10 cellular contexts compared by ENCODE assay signal in the genomic region with DNA sequence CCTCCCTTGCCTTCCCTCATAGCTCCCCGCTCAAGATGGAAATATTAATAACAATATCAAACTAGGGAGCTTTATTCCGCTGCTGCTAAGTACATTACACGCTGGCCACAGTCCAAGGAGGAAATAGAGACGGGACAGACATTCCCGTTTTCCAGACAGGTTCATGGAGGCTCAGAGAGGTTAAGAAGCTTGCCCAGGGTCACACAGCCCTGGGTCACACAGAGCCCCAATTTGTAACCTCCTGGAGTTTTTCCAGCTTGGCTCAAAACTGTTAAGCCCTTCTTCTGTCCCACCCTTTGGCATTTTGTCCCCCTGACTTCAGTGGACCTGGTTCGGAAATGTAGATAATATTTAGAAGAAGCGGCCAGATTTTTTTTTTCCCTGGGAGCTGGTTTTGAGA. TPM values are rescaled to one million over a fixed set of nuclear protein-coding genes. Genes with fewer than 3 reads are reported as not detected.
DNase-seq lines count a peak whose midpoint lies in the region; ATAC-seq, FAIRE-seq and TF ChIP-seq lines count a peak whose summit lies in the region.
"Had no signal": no experiment of that assay in that cellular context is flagged by ENCODE, and none has a peak within 500 bp of the region (broad histone marks: within the 10 kb centered on the region; RNA-seq: fewer than 3 reads in every experiment).

No MANE protein-coding gene starts in this region.

- H3K4me3 ChIP-seq in GM12878 (peak overlapping the region; percentile 90; the same call in 1 of the 2 replicates), lung (no peak overlapping the region), tibial artery (peak overlapping the region; percentile 91 to 100)

- no peaks in the 10 kb centered on the region for H3K27me3 Mint-ChIP-seq in activated T-cell treated with anti-CD3 and anti-CD28 coated beads, Interleukin-2, amount 50 U/mL, for 72 hours (ENCODE audit: low read depth)

- H3K27me3 ChIP-seq in GM12878 (replicated peaks in 1 of 2; ENCODE audit: control insufficient read depth in 2 of 2, insufficient read depth in 2 of 2, low read length in 1 of 2): no peaks in the 10 kb centered on the region
- H3K27me3 ChIP-seq in lung (ENCODE audit: control insufficient read depth, insufficient read depth): no peaks in the 10 kb centered on the region
- H3K27me3 ChIP-seq in tibial artery: no peaks in the 10 kb centered on the region
- H3K27me3 ChIP-seq: foreskin keratinocyte had no signal

- intact Hi-C loops in GM12878 (cut with micrococcal nuclease; ENCODE audit: unreplicated experiment): no loop called here
- intact Hi-C loops in tibial artery (cut with DNase I; ENCODE audit: low total_unique reads): no loop called here

- WGBS in GM12878 (ENCODE audit: insufficient coverage, insufficient replicate concordance, low lambda C conversion rate, missing lambda C conversion rate): 80% methylated on average over 7 of the region's 7 CpGs
- 49 to 69% methylated on average over 7 of the region's 7 CpGs for WGBS in lung, 2 donors

- H4K20me1 ChIP-seq in GM12878 (ENCODE audit: control insufficient read depth, insufficient read depth): peaks cover 7% of the 10 kb centered on the region

- H3K4me3 Mint-ChIP-seq in activated T-cell treated with anti-CD3 and anti-CD28 coated beads, Interleukin-2, amount 50 U/mL, for 72 hours: peak overlapping the region; percentile 72 to 91

- BruUV-seq in GM12878 (replicated peaks; lab: Mats Ljungman, UMichigan): no TSS peak

- H3K9me3 ChIP-seq in GM12878 (replicated peaks; ENCODE audit: control insufficient read depth, insufficient read depth, low read length) (no peaks in the 10 kb centered on the region; the same call in 2 of the 3 replicates), lung (ENCODE audit: control insufficient read depth in 2 of 2, insufficient read depth in 1 of 2, low read length in 1 of 2) (no peaks in the 10 kb centered on the region), tibial artery (no peaks in the 10 kb centered on the region)

- H3K27ac ChIP-seq in GM12878 (ENCODE audit: control insufficient read depth, insufficient read depth) (no peak overlapping the region; the same call in 1 of the 2 replicates), lung (ENCODE audit: low read depth in 1 of 2, low read length in 1 of 2) (peak overlapping the region; percentile 10 to 93), tibial artery (peak overlapping the region in 1 of 2 donors; percentile 88)

- RAD21 ChIA-PET in GM12878 (lab: Charles Lee; ENCODE audit: unreplicated experiment): interaction anchor here (1.0 to 2.0 kb wide), 2 partner anchors 93 to 95 kb away, joined by 3 to 6 read pairs; a partner anchor contains a TSS

- H3K9me3 Mint-ChIP-seq in activated T-cell treated with anti-CD3 and anti-CD28 coated beads, Interleukin-2, amount 50 U/mL, for 72 hours: no peaks in the 10 kb centered on the region

- ATAC-seq in activated T-cell treated with anti-CD3 and anti-CD28 coated beads, Interleukin-2, amount 50 U/mL, for 72 hours (replicated peaks in 1 of 2): no peak
- ATAC-seq in GM12878: no peak
- ATAC-seq in lung (ENCODE audit: insufficient read depth, low FRiP score): no peak
- ATAC-seq in GM21515 (IDR thresholded peaks at IDR 0.05; ENCODE audit: unreplicated experiment): no peak

- H3K79me2 ChIP-seq in GM12878 (ENCODE audit: control insufficient read depth, insufficient read depth, low read length): peaks cover 63% of the 10 kb centered on the region

- TF ChIP-seq EP300 in GM12878 (IDR thresholded peaks at IDR 0.05; ENCODE audit: borderline replicate concordance in 1 of 2, control insufficient read depth in 1 of 2, low read depth in 2 of 2, low read length in 2 of 2): no peak

- no peak overlapping the region for H2AFZ ChIP-seq in GM12878 (ENCODE audit: control insufficient read depth, low read depth, low read length)

- no peak for TF ChIP-seq POLR2A in GM12878 (IDR thresholded peaks at IDR 0.05; ENCODE audit: low read depth, low read length)

- FAIRE-seq in GM12878 (lab: Jason Lieb, UNC): no peak

- DNase-seq in activated T-cell treated with anti-CD3 and anti-CD28 coated beads, Interleukin-2, amount 50 U/mL, for 72 hours: no peak
- DNase-seq in activated T-cell treated with anti-CD3 and anti-CD28 coated beads for 4 hours: no peak
- no peak for DNase-seq in GM12878 (ENCODE audit: low read depth, low spot score)
- DNase-seq in lung (ENCODE audit: low spot score): no peak
- DNase-seq in tibial artery: no peak
- no peak for DNase-seq in NCI-H2171 (lab: John Stamatoyannopoulos, UW)
- DNase-seq in iPS-NIHi11 (ENCODE audit: low spot score): no peak
- DNase-seq: foreskin keratinocyte had no signal

- in situ Hi-C loops in GM12878 (cut with MboI): no loop called here

- TF ChIP-seq RAD21 in GM12878 (IDR thresholded peaks at IDR 0.05; ENCODE audit: insufficient read depth, low read depth, low read length): no peak

- no peak overlapping the region for H3K9ac ChIP-seq in GM12878 (ENCODE audit: control insufficient read depth, insufficient read depth, low read length)

- H3K4me2 ChIP-seq in GM12878 (ENCODE audit: control insufficient read depth, insufficient read depth): peak overlapping the region; percentile 75

- H3K36me3 Mint-ChIP-seq in activated T-cell treated with anti-CD3 and anti-CD28 coated beads, Interleukin-2, amount 50 U/mL, for 72 hours (ENCODE audit: insufficient read depth in 2 of 2): peaks cover 8 to 11% of the 10 kb centered on the region in 2 donors

- POLR2A ChIA-PET in GM12878 (lab: Charles Lee): interaction anchor here (0.6 to 2.5 kb wide), 4 partner anchors 11 to 743 kb away, joined by 3 to 14 read pairs (median 4); a partner anchor contains a TSS

- TF ChIP-seq CTCF in GM12878 (IDR thresholded peaks at IDR 0.05 in 2 of 3, conservative IDR thresholded peaks at IDR 0.05 in 1 of 3; ENCODE audit: control insufficient read depth in 2 of 3, extremely low read depth in 1 of 3, insufficient read depth in 1 of 3, low read depth in 3 of 3, low read length in 3 of 3): no peak
- TF ChIP-seq CTCF in lung (IDR thresholded peaks at IDR 0.05; ENCODE audit: control extremely low read depth, extremely low read depth): no peak
- no peak for TF ChIP-seq CTCF in tibial artery (IDR thresholded peaks at IDR 0.05)

- CTCF ChIA-PET in GM12878 (lab: Yijun Ruan, JAX): interaction anchor here (0.6 to 1.5 kb wide), 8 partner anchors 11 to 1178 kb away, joined by 3 to 8 read pairs (median 3); a partner anchor contains a TSS

- H3K36me3 ChIP-seq in GM12878 (ENCODE audit: control insufficient read depth in 2 of 2, insufficient read depth in 2 of 2, low read length in 1 of 2) (no peaks in the 10 kb centered on the region), lung (ENCODE audit: control insufficient read depth in 2 of 2, insufficient read depth in 2 of 2, low read length in 2 of 2) (no peaks in the 10 kb centered on the region), tibial artery (peaks cover 0 to 5% (median 4%) of the 10 kb centered on the region in 3 donors)

- H3K4me1 ChIP-seq in GM12878 (ENCODE audit: control insufficient read depth, insufficient read depth, low read length) (peaks cover 18% of the 10 kb centered on the region), lung (ENCODE audit: control insufficient read depth in 2 of 2, insufficient read depth in 2 of 2, low read length in 2 of 2) (peaks cover 15 to 30% of the 10 kb centered on the region in 2 donors), tibial artery (peaks cover 0 to 56% (median 39%) of the 10 kb centered on the region in 4 donors)
- H3K4me1 ChIP-seq: foreskin keratinocyte had no signal

- SMC1A ChIA-PET in GM12878 (lab: Charles Lee; ENCODE audit: uncharacterized antibody, unreplicated experiment): interaction anchor here (0.7 to 1.8 kb wide), 6 partner anchors 10 to 96 kb away, joined by 3 to 6 read pairs (median 3); a partner anchor contains a TSS

- peaks cover 19% of the 10 kb centered on the region for H3K4me1 Mint-ChIP-seq in activated T-cell treated with anti-CD3 and anti-CD28 coated beads, Interleukin-2, amount 50 U/mL, for 72 hours (ENCODE audit: low read depth)

- H3K27ac Mint-ChIP-seq in activated T-cell treated with anti-CD3 and anti-CD28 coated beads, Interleukin-2, amount 50 U/mL, for 72 hours: no peak overlapping the region

RNA-seq across cellular contexts. Expression of a gene that starts 2.0 kb away (rescaled TPM):
- total RNA-seq in activated T-cell treated with anti-CD3 and anti-CD28 coated beads, Interleukin-2, amount 50 U/mL, for 72 hours: 10 to 100 TPM; 17.0 to 17.9 TPM
- total RNA-seq in GM12878 (2013; cell fraction: nucleolus; rRNA removed): 14.4 and 20.0 TPM in 2 replicates
- 1.3 and 3.1 TPM in 2 replicates for total RNA-seq in GM12878 (2014; rRNA removed)
- total RNA-seq in GM12878 (2014; rRNA removed; fragmentation: Illumina TruSeq; extraction: Trizol): 1.4 and 1.7 TPM in 2 replicates
- 9.5 and 15.3 TPM in 2 replicates for total RNA-seq in GM12878 (2021)
- 1.8 TPM for polyA plus RNA-seq in GM12878 (2011; ENCODE audit: low read depth)
- 0.35 and 1.0 TPM in 2 replicates for polyA plus RNA-seq in GM12878 (2011; rRNA removed)
- polyA plus RNA-seq in GM12878 (2011; cell fraction: cytosol; rRNA removed): 0.27 and 1.9 TPM in 2 replicates
- 2.8 and 4.6 TPM in 2 replicates for polyA plus RNA-seq in GM12878 (2011; cell fraction: nucleus; rRNA removed)
- 5.3 and 6.4 TPM in 2 replicates for polyA plus RNA-seq in GM12878 (2012)
- 5.0 and 7.7 TPM in 2 replicates for polyA plus RNA-seq in GM12878 (2014; fragmentation: Illumina TruSeq; extraction: Trizol)
- under 1 TPM; 0.11 to 0.18 TPM for polyA plus RNA-seq in GM12878 (2014; fragmentation: Nextera tagmentation; extraction: Ambion mirVana)
- polyA plus RNA-seq in GM12878 (2014; rRNA removed): 3.8 and 5.1 TPM in 2 replicates
- polyA plus RNA-seq in GM12878 (2016; fragmentation: Nextera tagmentation; extraction: Ambion mirVana): 1 to 10 TPM; 1.3 to 1.4 TPM
- polyA minus RNA-seq in GM12878 (2011; rRNA and poly(A)+ RNA removed): 1.2 and 3.7 TPM in 2 replicates
- polyA minus RNA-seq in GM12878 (2011; cell fraction: cytosol; rRNA and poly(A)+ RNA removed): 1.7 and 4.0 TPM in 2 replicates
- polyA minus RNA-seq in GM12878 (2011; cell fraction: nucleus; rRNA and poly(A)+ RNA removed): 2.7 and 3.7 TPM in 2 replicates
- total RNA-seq in lung: 10 to 100 TPM in 1 of 2 donors, 1 to 10 TPM in 1; 6.6 to 16.1 TPM
- 1 to 10 TPM; 6.1 to 6.9 TPM for polyA plus RNA-seq in lung

RNA-seq across cellular contexts. Expression of a gene that starts 38.0 kb away (rescaled TPM):
- total RNA-seq in activated T-cell treated with anti-CD3 and anti-CD28 coated beads, Interleukin-2, amount 50 U/mL, for 72 hours: under 1 TPM; 0.69 to 0.96 TPM
- total RNA-seq in GM12878 (2013; cell fraction: nucleolus; rRNA removed): not detected in 2 replicates
- 0.05 TPM in 1 of 2 replicates, not detected in the other for total RNA-seq in GM12878 (2014; rRNA removed)
- 0.04 TPM in 1 of 2 replicates, not detected in the other for total RNA-seq in GM12878 (2014; rRNA removed; fragmentation: Illumina TruSeq; extraction: Trizol)
- total RNA-seq in GM12878 (2021): 0.08 TPM in 1 of 2 replicates, not detected in the other
- polyA plus RNA-seq in GM12878 (2011; ENCODE audit: low read depth): not detected
- polyA plus RNA-seq in GM12878 (2011; rRNA removed): 0.05 and 0.06 TPM in 2 replicates
- 0.18 and 0.22 TPM in 2 replicates for polyA plus RNA-seq in GM12878 (2011; cell fraction: cytosol; rRNA removed)
- polyA plus RNA-seq in GM12878 (2011; cell fraction: nucleus; rRNA removed): 0.07 TPM in 2 replicates
- 0.04 TPM in 1 of 2 replicates, not detected in the other for polyA plus RNA-seq in GM12878 (2012)
- 0.03 TPM in 1 of 2 replicates, not detected in the other for polyA plus RNA-seq in GM12878 (2014; fragmentation: Illumina TruSeq; extraction: Trizol)
- polyA plus RNA-seq in GM12878 (2014; fragmentation: Nextera tagmentation; extraction: Ambion mirVana): not detected
- not detected in 2 replicates for polyA plus RNA-seq in GM12878 (2014; rRNA removed)
- polyA plus RNA-seq in GM12878 (2016; fragmentation: Nextera tagmentation; extraction: Ambion mirVana): under 1 TPM; 0.09 to 0.12 TPM
- not detected in 2 replicates for polyA minus RNA-seq in GM12878 (2011; rRNA and poly(A)+ RNA removed)
- polyA minus RNA-seq in GM12878 (2011; cell fraction: cytosol; rRNA and poly(A)+ RNA removed): not detected in 2 replicates
- polyA minus RNA-seq in GM12878 (2011; cell fraction: nucleus; rRNA and poly(A)+ RNA removed): not detected in 2 replicates
- under 1 TPM in 1 of 2 donors, not detected in 1; 0.52 TPM for total RNA-seq in lung
- under 1 TPM; 0.12 to 0.24 TPM for polyA plus RNA-seq in lung
- total RNA-seq: Daoy, foreskin keratinocyte had no signal
- polyA plus RNA-seq: foreskin keratinocyte had no signal
